27 cellular contexts compared by ENCODE assay signal in the genomic region with DNA sequence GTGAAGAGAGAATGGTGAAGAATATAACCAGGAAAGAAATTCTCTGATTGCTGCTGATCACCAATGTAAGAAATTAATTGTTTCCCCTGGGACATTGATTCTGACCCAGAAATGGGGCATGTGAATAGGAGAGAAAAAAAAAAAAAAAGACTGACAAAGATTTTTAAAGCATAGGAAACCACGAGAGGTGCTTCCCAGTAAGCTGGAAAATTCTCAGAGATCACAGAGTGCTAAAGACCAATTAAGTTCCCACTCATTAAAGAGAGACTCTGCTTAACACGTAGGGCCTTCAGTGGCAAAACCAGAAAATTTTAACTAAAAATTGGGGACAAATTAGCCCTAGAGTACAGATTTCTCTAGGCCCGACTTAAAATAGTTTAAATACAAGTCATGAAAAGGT.
"Had no signal": no experiment of that assay in that cellular context is flagged by ENCODE, and none has a peak within 500 bp of the region (broad histone marks: within the 10 kb centered on the region; RNA-seq: fewer than 3 reads in every experiment).

No MANE protein-coding gene starts in this region.

- H3K9me3 ChIP-seq: colonic mucosa, esophagus muscularis mucosa, esophagus squamous epithelium, gastroesophageal sphincter had no signal

- H3K27ac ChIP-seq: colonic mucosa, coronary artery, dorsolateral prefrontal cortex, epithelial cell of prostate, esophagus muscularis mucosa, esophagus squamous epithelium, foreskin keratinocyte, gastrocnemius medialis, gastroesophageal sphincter, heart left ventricle, heart right ventricle had no signal

- ATAC-seq: effector memory CD8-positive, alpha-beta T cell; esophagus mucosa; foreskin keratinocyte; gastrocnemius medialis; gastroesophageal sphincter; heart left ventricle; heart right ventricle had no signal

- DNase-seq: colonic mucosa; cortex of kidney; dermis blood vessel endothelial cell; dorsolateral prefrontal cortex; effector CD4-positive, alpha-beta T cell; effector CD8-positive, alpha-beta T cell; effector memory CD4-positive, alpha-beta T cell; effector memory CD8-positive, alpha-beta T cell; endodermal cell; erythroblast; esophagus squamous epithelium; foreskin fibroblast; foreskin keratinocyte; foreskin melanocyte; gastrocnemius medialis; glutamatergic neuron; head of caudate nucleus; heart left ventricle; heart right ventricle had no signal

- H3K4me3 ChIP-seq: colonic mucosa, coronary artery, dorsolateral prefrontal cortex, esophagus muscularis mucosa, esophagus squamous epithelium, gastrocnemius medialis, gastroesophageal sphincter, heart left ventricle, heart right ventricle had no signal

- H3K4me1 ChIP-seq: colonic mucosa, esophagus muscularis mucosa, esophagus squamous epithelium, foreskin keratinocyte, gastrocnemius medialis, gastroesophageal sphincter had no signal

- H3K27me3 ChIP-seq: colonic mucosa, dorsolateral prefrontal cortex, esophagus muscularis mucosa, esophagus squamous epithelium, foreskin keratinocyte, gastrocnemius medialis, gastroesophageal sphincter, heart left ventricle, heart right ventricle had no signal

- H3K36me3 ChIP-seq: colonic mucosa, esophagus muscularis mucosa, esophagus squamous epithelium, gastrocnemius medialis, gastroesophageal sphincter, heart left ventricle, heart right ventricle had no signal

- FAIRE-seq: colon, endometrium, endothelial cell of umbilical vein had no signal
